8 cellular contexts compared by ENCODE assay signal in the genomic region with DNA sequence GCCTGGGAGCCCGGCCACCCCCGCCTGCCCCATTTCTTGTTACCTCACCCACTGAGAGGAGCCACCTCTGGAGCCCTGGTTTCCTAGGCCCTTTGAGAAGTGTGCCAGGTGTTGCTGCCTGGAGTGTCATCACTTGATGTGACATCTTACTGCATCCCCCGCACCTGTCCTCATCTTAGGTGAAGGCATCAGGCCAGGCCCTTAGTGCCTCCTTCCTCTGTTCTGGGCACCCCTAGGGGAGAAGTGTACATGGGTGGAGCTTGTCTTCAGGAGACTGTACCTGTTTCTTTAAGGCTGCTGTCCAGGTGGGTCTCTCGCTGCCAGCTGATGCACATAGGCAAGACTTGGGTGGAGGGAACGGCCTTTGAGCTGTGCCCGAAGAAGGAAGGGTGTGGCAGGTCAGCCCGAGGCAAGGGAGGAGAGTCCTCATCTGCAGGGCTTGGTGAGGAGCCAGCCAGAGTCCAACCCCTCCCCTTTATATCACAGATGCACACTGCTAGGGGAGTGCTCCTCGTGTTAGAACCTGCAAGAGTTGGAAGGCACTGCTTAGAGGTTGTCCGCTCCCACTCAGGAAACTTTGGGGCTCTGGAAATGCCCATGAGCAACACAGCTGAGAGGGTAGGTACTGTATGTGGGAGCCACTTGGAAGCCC. TPM values are rescaled to one million over a fixed set of nuclear protein-coding genes. Genes with fewer than 3 reads are reported as not detected.
A peak's percentile ranks its signal among the peaks of the same experiment; 100 is the strongest.
DNase-seq lines count a peak whose midpoint lies in the region; ATAC-seq, FAIRE-seq and TF ChIP-seq lines count a peak whose summit lies in the region.

No MANE protein-coding gene starts in this region.

- H4K20me1 ChIP-seq in SK-N-SH (ENCODE audit: insufficient read depth) = peaks cover 63% of the 10 kb centered on the region
- peaks cover 96% of the 10 kb centered on the region for H4K20me1 ChIP-seq in hepatocyte (ENCODE audit: insufficient read depth, poor library complexity, severe bottlenecking)

- no peak for FAIRE-seq in H54 (lab: Jason Lieb, UNC)

- H3K9me3 ChIP-seq in SK-N-SH (no peaks in the 10 kb centered on the region), hepatocyte (ENCODE audit: low read depth) (no peaks in the 10 kb centered on the region)

- no peak overlapping the region for H3K4me3 Mint-ChIP-seq in mesothelial cell of epicardium

- H2AFZ ChIP-seq in SK-N-SH (ENCODE audit: low read depth) = no peak overlapping the region
- no peak overlapping the region for H2AFZ ChIP-seq in hepatocyte

- H3K4me1 ChIP-seq in SK-N-SH (ENCODE audit: control insufficient read depth in 1 of 2, insufficient read depth in 2 of 2, low read depth in 1 of 2, low read length in 1 of 2) (peaks cover 18 to 24% of the 10 kb centered on the region in 2 experiments), hepatocyte (ENCODE audit: insufficient read depth) (peaks cover 18% of the 10 kb centered on the region)

- H3K27ac ChIP-seq in SK-N-SH (ENCODE audit: low read depth in 2 of 2, low read length in 1 of 2) (peak overlapping the region in 1 of 2 experiments; percentile 64; a peak in 1 of 4 replicates), hepatocyte (peak overlapping the region; percentile 31)

- no peaks in the 10 kb centered on the region for H3K9me3 Mint-ChIP-seq in mesothelial cell of epicardium

- peaks cover 15% of the 10 kb centered on the region for H3F3A ChIP-seq in SK-N-SH (replicated peaks; ENCODE audit: insufficient read depth)

- no peaks in the 10 kb centered on the region for H3K36me3 Mint-ChIP-seq in mesothelial cell of epicardium

- no peaks in the 10 kb centered on the region for H3K27me3 Mint-ChIP-seq in mesothelial cell of epicardium (ENCODE audit: low read depth)

- DNase-seq in SK-N-SH (no peak), hepatocyte (ENCODE audit: low spot score) (peak; percentile 45), NCI-H1105 treated with DMSO at 0.1 percent for 48 hours (lab: John Stamatoyannopoulos, UW) (no peak), NCI-H1048 (lab: John Stamatoyannopoulos, UW) (no peak), mesothelial cell of epicardium (ENCODE audit: low spot score in 2 of 2, unreplicated experiment in 2 of 2) (no peak), H54 (ENCODE audit: insufficient read length, low spot score) (no peak)

- H3K27me3 ChIP-seq in SK-N-SH (ENCODE audit: insufficient read depth) = no peaks in the 10 kb centered on the region
- H3K27me3 ChIP-seq in hepatocyte = no peaks in the 10 kb centered on the region

- POLR2A ChIA-PET in SK-N-SH (lab: Yijun Ruan, JAX) = no interaction called here

- TF ChIP-seq RAD21 in SK-N-SH (IDR thresholded peaks at IDR 0.05; ENCODE audit: low read length) = no peak

- ATAC-seq in GM18505 (IDR thresholded peaks at IDR 0.05; ENCODE audit: unreplicated experiment) (peak; percentile 29), HG02588 (IDR thresholded peaks at IDR 0.05; ENCODE audit: unreplicated experiment) (peak; percentile 16)

- H3K36me3 ChIP-seq in SK-N-SH (replicated peaks in 1 of 2; ENCODE audit: control insufficient read depth in 1 of 2, insufficient read depth in 2 of 2, low read length in 1 of 2) = no peaks in the 10 kb centered on the region
- H3K36me3 ChIP-seq in hepatocyte (replicated peaks; ENCODE audit: insufficient read depth, low read depth) = no peaks in the 10 kb centered on the region

- 85% methylated on average over 6 of the region's 9 CpGs for WGBS in SK-N-SH (ENCODE audit: low lambda C conversion rate)
- WGBS in hepatocyte (ENCODE audit: low lambda C conversion rate, missing lambda C conversion rate) = 84% methylated on average over 9 of the region's 9 CpGs

- TF ChIP-seq EP300 in SK-N-SH (IDR thresholded peaks at IDR 0.05; ENCODE audit: borderline replicate concordance in 1 of 2, low read depth in 1 of 2, low read length in 1 of 2) = no peak

- H3K4me3 ChIP-seq in SK-N-SH (ENCODE audit: low read depth in 2 of 2, low read length in 1 of 2) (peak overlapping the region in 1 of 2 experiments; percentile 30; a peak in 1 of 4 replicates), hepatocyte (no peak overlapping the region)

- peaks cover 27% of the 10 kb centered on the region for H3K4me1 Mint-ChIP-seq in mesothelial cell of epicardium

- H3K79me2 ChIP-seq in SK-N-SH (ENCODE audit: insufficient read depth) (peaks cover 72% of the 10 kb centered on the region), hepatocyte (peaks cover 100% of the 10 kb centered on the region)

- TF ChIP-seq POLR2A in GM18505 (IDR thresholded peaks at IDR 0.05; ENCODE audit: borderline replicate concordance, extremely low read depth, insufficient read depth, insufficient read length) (no peak), H54 (IDR thresholded peaks at IDR 0.05; ENCODE audit: low read depth, low read length) (no peak)

- H3K4me2 ChIP-seq in SK-N-SH = peak overlapping the region; percentile 65
- no peak overlapping the region for H3K4me2 ChIP-seq in hepatocyte

- TF ChIP-seq CTCF in SK-N-SH (IDR thresholded peaks at IDR 0.05) = no peak
- no peak for TF ChIP-seq CTCF in hepatocyte (IDR thresholded peaks at IDR 0.05; ENCODE audit: poor library complexity)
- no peak for TF ChIP-seq CTCF in mesothelial cell of epicardium (IDR thresholded peaks at IDR 0.05; ENCODE audit: unreplicated experiment)

- no peaks in the 10 kb centered on the region for H3K9me2 ChIP-seq in SK-N-SH
- no peaks in the 10 kb centered on the region for H3K9me2 ChIP-seq in hepatocyte (replicated peaks; ENCODE audit: insufficient read depth)

- H3K9ac ChIP-seq in SK-N-SH = no peak overlapping the region

- CTCF ChIA-PET in SK-N-SH (lab: Yijun Ruan, JAX) = interaction anchor here (1.5 kb wide), 1 partner anchor 12 kb away, joined by 4 read pairs; no protein-coding TSS in a partner anchor

- H3K27ac Mint-ChIP-seq in mesothelial cell of epicardium = no peak overlapping the region

TF ChIP-seq in SK-N-SH, 30 proteins besides CTCF, POLR2A, EP300 and RAD21:
- TF ChIP-seq ELF1 (IDR thresholded peaks at IDR 0.05) = no peak
- TF ChIP-seq NRF1 (IDR thresholded peaks at IDR 0.05; ENCODE audit: low read depth, low read length) = no peak
- TF ChIP-seq, protein P1, sequence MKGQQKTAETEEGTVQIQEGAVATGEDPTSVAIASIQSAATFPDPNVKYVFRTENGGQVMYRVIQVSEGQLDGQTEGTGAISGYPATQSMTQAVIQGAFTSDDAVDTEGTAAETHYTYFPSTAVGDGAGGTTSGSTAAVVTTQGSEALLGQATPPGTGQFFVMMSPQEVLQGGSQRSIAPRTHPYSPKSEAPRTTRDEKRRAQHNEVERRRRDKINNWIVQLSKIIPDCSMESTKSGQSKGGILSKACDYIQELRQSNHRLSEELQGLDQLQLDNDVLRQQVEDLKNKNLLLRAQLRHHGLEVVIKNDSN (IDR thresholded peaks at IDR 0.05; ENCODE audit: borderline replicate concordance, low read depth) = no peak
- TF ChIP-seq TCF12 (IDR thresholded peaks at IDR 0.05) = no peak
- TF ChIP-seq YY1 (IDR thresholded peaks at IDR 0.05; ENCODE audit: low read depth) = no peak
- TF ChIP-seq JUND (IDR thresholded peaks at IDR 0.05) = no peak
- TF ChIP-seq, protein P2, sequence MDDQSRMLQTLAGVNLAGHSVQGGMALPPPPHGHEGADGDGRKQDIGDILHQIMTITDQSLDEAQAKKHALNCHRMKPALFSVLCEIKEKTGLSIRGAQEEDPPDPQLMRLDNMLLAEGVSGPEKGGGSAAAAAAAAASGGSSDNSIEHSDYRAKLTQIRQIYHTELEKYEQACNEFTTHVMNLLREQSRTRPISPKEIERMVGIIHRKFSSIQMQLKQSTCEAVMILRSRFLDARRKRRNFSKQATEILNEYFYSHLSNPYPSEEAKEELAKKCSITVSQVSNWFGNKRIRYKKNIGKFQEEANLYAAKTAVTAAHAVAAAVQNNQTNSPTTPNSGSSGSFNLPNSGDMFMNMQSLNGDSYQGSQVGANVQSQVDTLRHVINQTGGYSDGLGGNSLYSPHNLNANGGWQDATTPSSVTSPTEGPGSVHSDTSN (IDR thresholded peaks at IDR 0.05) = no peak
- TF ChIP-seq TAF1 (IDR thresholded peaks at IDR 0.05; ENCODE audit: borderline replicate concordance, low read depth, low read length) = no peak
- TF ChIP-seq RXRA (IDR thresholded peaks at IDR 0.05; ENCODE audit: borderline replicate concordance, low read depth) = no peak
- no peak for TF ChIP-seq CHD2 (IDR thresholded peaks at IDR 0.05; ENCODE audit: low read length, partially characterized antibody)

RNA-seq across cellular contexts. Expression of a gene that starts 45.9 kb away (rescaled TPM):
- polyA plus RNA-seq in SK-N-SH (2012; rRNA removed) (31.9 and 42.8 TPM in 2 replicates), hepatocyte (80.3 and 100 TPM in 2 replicates)
- polyA plus RNA-seq in SK-N-SH (2012; cell fraction: cytosol; rRNA removed) = 32.8 and 43.8 TPM in 2 replicates
- polyA plus RNA-seq in SK-N-SH (2012; cell fraction: nucleus; rRNA removed) = 9.3 and 13.0 TPM in 2 replicates
- total RNA-seq in hepatocyte (71.9 and 72.6 TPM in 2 replicates), mesothelial cell of epicardium (57.5 to 59.5 TPM (median 58.9 TPM) in 3 replicates)
